26 cellular contexts compared by ENCODE assay signal in genomic region chr2:11899896-11900295, GRCh38.
A peak's percentile ranks its signal among the peaks of the same experiment; 100 is the strongest.
DNase-seq lines count a peak whose midpoint lies in the region; ATAC-seq and TF ChIP-seq lines count a peak whose summit lies in the region.
"Had no signal": no experiment of that assay in that cellular context is flagged by ENCODE, and none has a peak within 500 bp of the region (broad histone marks: within the 10 kb centered on the region; RNA-seq: fewer than 3 reads in every experiment).

No MANE protein-coding gene starts in this region.

- H3K9me3 Mint-ChIP-seq in osteocyte (ENCODE audit: unreplicated experiment) (no peaks in the 10 kb centered on the region), natural killer cell (no peaks in the 10 kb centered on the region)
- H3K9me3 Mint-ChIP-seq in natural killer cell treated with Interleukin-12 subunit alpha and Interleukin-12 subunit beta and Interleukin-15 and Interleukin-18, amount 100 ng/mL, for 72 hours, result peaks cover 2% of the 10 kb centered on the region
- H3K9me3 Mint-ChIP-seq: CD4-positive, alpha-beta T cell had no signal

- intact Hi-C loops in Right ventricle myocardium superior (cut with DNase I), result no loop called here
- intact Hi-C loops in natural killer cell (cut with micrococcal nuclease), result no loop called here

- no peak for TF ChIP-seq CTCF in right atrium auricular region (IDR thresholded peaks at IDR 0.05)
- TF ChIP-seq CTCF in coronary artery (IDR thresholded peaks at IDR 0.05), result no peak
- no peak for TF ChIP-seq CTCF in osteocyte (IDR thresholded peaks at IDR 0.05)
- no peak for TF ChIP-seq CTCF in natural killer cell (IDR thresholded peaks at IDR 0.05)

- H3K27ac Mint-ChIP-seq in osteocyte (ENCODE audit: unreplicated experiment) (no peak overlapping the region), natural killer cell (no peak overlapping the region)
- no peak overlapping the region for H3K27ac Mint-ChIP-seq in natural killer cell treated with Interleukin-12 subunit alpha and Interleukin-12 subunit beta and Interleukin-15 and Interleukin-18, amount 100 ng/mL, for 72 hours
- H3K27ac Mint-ChIP-seq: CD4-positive, alpha-beta T cell; IgD-negative memory B cell had no signal

- H3K27me3 ChIP-seq in right atrium auricular region, result no peaks in the 10 kb centered on the region
- H3K27me3 ChIP-seq: BLaER1 treated with 17β-estradiol and CSF1 and Interleukin-3, amounts not matched to agents 10 nM and 100 nM had no signal

- no peaks in the 10 kb centered on the region for H3K9me3 ChIP-seq in right atrium auricular region

- ATAC-seq in Right ventricle myocardium superior (ENCODE audit: poor library complexity) (peak; percentile 36), natural killer cell (no peak)
- no peak for ATAC-seq in natural killer cell treated with Interleukin-12 subunit alpha and Interleukin-12 subunit beta and Interleukin-15 and Interleukin-18, amount 100 ng/mL, for 72 hours
- ATAC-seq: GM12878 had no signal

- H3K4me1 Mint-ChIP-seq in osteocyte (ENCODE audit: unreplicated experiment) (no peaks in the 10 kb centered on the region), natural killer cell (peaks cover 0 to 5% of the 10 kb centered on the region in 2 donors)
- peaks cover 0 to 4% of the 10 kb centered on the region in 2 donors for H3K4me1 Mint-ChIP-seq in natural killer cell treated with Interleukin-12 subunit alpha and Interleukin-12 subunit beta and Interleukin-15 and Interleukin-18, amount 100 ng/mL, for 72 hours (ENCODE audit: low read depth in 2 of 2)

- H3K27me3 Mint-ChIP-seq in osteocyte (ENCODE audit: unreplicated experiment) (no peaks in the 10 kb centered on the region), natural killer cell (ENCODE audit: low read depth in 2 of 2) (peaks cover 2 to 17% of the 10 kb centered on the region in 2 donors)
- H3K27me3 Mint-ChIP-seq in natural killer cell treated with Interleukin-12 subunit alpha and Interleukin-12 subunit beta and Interleukin-15 and Interleukin-18, amount 100 ng/mL, for 72 hours, result peaks cover 24 to 25% of the 10 kb centered on the region in 2 donors
- H3K27me3 Mint-ChIP-seq: CD4-positive, alpha-beta T cell; IgD-negative memory B cell had no signal

- H3K4me3 Mint-ChIP-seq in osteocyte (ENCODE audit: unreplicated experiment) (no peak overlapping the region), natural killer cell (no peak overlapping the region)
- H3K4me3 Mint-ChIP-seq in natural killer cell treated with Interleukin-12 subunit alpha and Interleukin-12 subunit beta and Interleukin-15 and Interleukin-18, amount 100 ng/mL, for 72 hours, result no peak overlapping the region
- H3K4me3 Mint-ChIP-seq: CD4-positive, alpha-beta T cell; IgD-negative memory B cell had no signal

- DNase-seq in Right ventricle myocardium superior (no peak), right atrium auricular region (ENCODE audit: low spot score) (no peak), coronary artery (ENCODE audit: low spot score) (peak; percentile 16), osteocyte (ENCODE audit: extremely low spot score, unreplicated experiment) (peak; percentile 10), DMS79 treated with DMSO at 0.1 percent for 48 hours (lab: John Stamatoyannopoulos, UW) (no peak), natural killer cell (no peak)
- no peak for DNase-seq in natural killer cell treated with Interleukin-12 subunit alpha and Interleukin-12 subunit beta and Interleukin-15 and Interleukin-18, amount 100 ng/mL, for 72 hours (ENCODE audit: low spot score)
- DNase-seq: AML-193; CD4-positive, alpha-beta T cell; DMS53; GDM1; GOT3; NCI-H1092; NCI-H1417 treated with DMSO at 0.1 percent for 48 hours; NCI-H1694 treated with DMSO at 0.1 percent for 48 hours; NCI-H2081; NCI-H2227 treated with DMSO at 0.1 percent for 48 hours; NCI-H510A; NCI-H69; SIG-M5 had no signal

- H3K36me3 Mint-ChIP-seq in osteocyte (ENCODE audit: unreplicated experiment), result no peaks in the 10 kb centered on the region
- peaks cover 3% of the 10 kb centered on the region for H3K36me3 Mint-ChIP-seq in natural killer cell treated with Interleukin-12 subunit alpha and Interleukin-12 subunit beta and Interleukin-15 and Interleukin-18, amount 100 ng/mL, for 72 hours
- H3K36me3 Mint-ChIP-seq in natural killer cell, result no peaks in the 10 kb centered on the region

- H3K4me3 ChIP-seq in right atrium auricular region, result no peak overlapping the region
- H3K4me3 ChIP-seq in coronary artery, result no peak overlapping the region
- H3K4me3 ChIP-seq: BLaER1 treated with 17β-estradiol and CSF1 and Interleukin-3, amounts not matched to agents 10 nM and 100 nM; GM12878; SK-N-MC had no signal

- H3K36me3 ChIP-seq in right atrium auricular region, result no peaks in the 10 kb centered on the region
- H3K36me3 ChIP-seq: BLaER1 treated with 17β-estradiol and CSF1 and Interleukin-3, amounts not matched to agents 10 nM and 100 nM had no signal

- H3K27ac ChIP-seq in right atrium auricular region, result no peak overlapping the region
- H3K27ac ChIP-seq in coronary artery, result no peak overlapping the region
- H3K27ac ChIP-seq: BLaER1 treated with 17β-estradiol and CSF1 and Interleukin-3, amounts not matched to agents 10 nM and 100 nM; KMS-11; RWPE1; SK-N-MC had no signal

- no peaks in the 10 kb centered on the region for H3K4me1 ChIP-seq in right atrium auricular region

Comparison
In these comparisons a context has a peak if more than half of its experiments do, and no peak if none do; other contexts are left out.
1. DNase-seq: peak in coronary artery (single experiment) and osteocyte (single experiment); none in Right ventricle myocardium superior (single experiment), right atrium auricular region (single experiment), DMS79 treated with DMSO at 0.1 percent for 48 hours (single experiment), natural killer cell treated with Interleukin-12 subunit alpha and Interleukin-12 subunit beta and Interleukin-15 and Interleukin-18, amount 100 ng/mL, for 72 hours (single experiment) and natural killer cell (single experiment).